8 cellular contexts compared by ENCODE assay signal in genomic region chr2:238290079-238290478, GRCh38. TPM values are rescaled to one million over a fixed set of nuclear protein-coding genes. Genes with fewer than 3 reads are reported as not detected.
DNase-seq lines count a peak whose midpoint lies in the region; ATAC-seq and TF ChIP-seq lines count a peak whose summit lies in the region.

No MANE protein-coding gene starts in this region.

- H3K9ac ChIP-seq in liver (ENCODE audit: low read depth in 1 of 2, low read length in 2 of 2): peak overlapping the region in 1 of 2 donors; percentile 74

- H3K27ac ChIP-seq in liver (ENCODE audit: low read depth in 1 of 2, low read length in 2 of 2) (peak overlapping the region in 1 of 2 donors; percentile 92), testis (peak overlapping the region in 1 of 2 donors; percentile 96)

- peak overlapping the region; percentile 68 for H3K4me3 ChIP-seq in GM12865 (ENCODE audit: low read depth, low read length)
- no peak overlapping the region for H3K4me3 ChIP-seq in liver (ENCODE audit: low read depth in 1 of 3, low read length in 3 of 3)
- H3K4me3 ChIP-seq in testis: no peak overlapping the region

- H3K4me1 ChIP-seq in liver (ENCODE audit: control insufficient read depth in 4 of 4, insufficient read depth in 4 of 4, low read length in 3 of 4) (peaks cover 16 to 46% (median 34%) of the 10 kb centered on the region in 4 donors), testis (peaks cover 35% of the 10 kb centered on the region)

- intact Hi-C loops in testis (cut with DNase I; ENCODE audit: low total_unique reads): no loop called here

- no peak for TF ChIP-seq CTCF in GM12865 (IDR thresholded peaks at IDR 0.05; ENCODE audit: insufficient read depth, low read depth, low read length, missing control alignments)
- TF ChIP-seq CTCF in liver (IDR thresholded peaks at IDR 0.05; ENCODE audit: low read depth, low read length, missing input control): no peak
- TF ChIP-seq CTCF in testis (IDR thresholded peaks at IDR 0.05): no peak

- WGBS in liver: 61% methylated on average over 8 of the region's 8 CpGs
- WGBS in testis, 2 donors: 45 to 53% methylated on average over 8 of the region's 8 CpGs

- no peaks in the 10 kb centered on the region for H3K9me3 ChIP-seq in liver (ENCODE audit: control insufficient read depth in 4 of 4, low read length in 3 of 4)
- H3K9me3 ChIP-seq in testis: no peaks in the 10 kb centered on the region

- no peaks in the 10 kb centered on the region for H3K36me3 ChIP-seq in liver (ENCODE audit: control insufficient read depth in 4 of 4, insufficient read depth in 3 of 4, low read depth in 1 of 4, low read length in 3 of 4)
- no peaks in the 10 kb centered on the region for H3K36me3 ChIP-seq in testis (ENCODE audit: low read depth, missing control alignments)

- no peak for TF ChIP-seq POLR2A in testis (IDR thresholded peaks at IDR 0.05)

- no peak for ATAC-seq in GM21737 (IDR thresholded peaks at IDR 0.05; ENCODE audit: unreplicated experiment)
- no peak for ATAC-seq in HG02981 (IDR thresholded peaks at IDR 0.05; ENCODE audit: unreplicated experiment)

- DNase-seq in GM12865 (ENCODE audit: low read depth): peak; percentile 50
- DNase-seq in NCI-H345 (lab: John Stamatoyannopoulos, UW): peak; percentile 96
- DNase-seq in amniotic epithelial cell (ENCODE audit: low read depth): peak; percentile 46
- peak; percentile 79 for DNase-seq in testis
- DNase-seq in islet precursor cell: no peak

- no peak for TF ChIP-seq RAD21 in liver (IDR thresholded peaks at IDR 0.05)

- H3K27me3 ChIP-seq in liver (ENCODE audit: control insufficient read depth in 4 of 4, insufficient read depth in 4 of 4, low read length in 3 of 4) (no peaks in the 10 kb centered on the region), testis (no peaks in the 10 kb centered on the region)

TF ChIP-seq in liver, 16 proteins besides CTCF, POLR2A, EP300 and RAD21:
- peak; percentile 10 for TF ChIP-seq SP1 (IDR thresholded peaks at IDR 0.05)
- TF ChIP-seq ZBTB33 (IDR thresholded peaks at IDR 0.05): no peak

RNA-seq across cellular contexts. Expression of gene PER2, which starts 1.7 kb away (rescaled TPM):
- total RNA-seq in liver: 10 to 100 TPM in 1 of 2 donors, 1 to 10 TPM in 1; 4.0 to 12.5 TPM
- 1 to 10 TPM; 1.1 to 4.2 TPM for polyA plus RNA-seq in liver
- 10 to 100 TPM; 55.5 to 59.1 TPM for total RNA-seq in testis
- 29.8 TPM for polyA plus RNA-seq in testis (ENCODE audit: insufficient read depth, low read depth, low replicate concordance)

RNA-seq across cellular contexts. Expression of gene TRAF3IP1, which starts 30.2 kb away (rescaled TPM):
- total RNA-seq in liver (1 to 10 TPM; 4.7 to 9.1 TPM), testis (10 to 100 TPM; 22.1 to 38.0 TPM)
- polyA plus RNA-seq in liver (1 to 10 TPM; 4.0 to 4.4 TPM), testis (ENCODE audit: insufficient read depth, low read depth, low replicate concordance) (40.9 TPM)

RNA-seq across cellular contexts. Expression of gene HES6, which starts 50.2 kb away (rescaled TPM):
- total RNA-seq in liver (10 to 100 TPM in 1 of 2 donors, 1 to 10 TPM in 1; 2.8 to 13.2 TPM), testis (10 to 100 TPM; 22.0 to 40.3 TPM)
- polyA plus RNA-seq in liver (1 to 10 TPM; 1.7 to 2.5 TPM), testis (ENCODE audit: insufficient read depth, low read depth, low replicate concordance) (21.3 TPM)

Comparison
In these comparisons a context has a peak if more than half of its experiments do, and no peak if none do; other contexts are left out.
1. RNA of gene PER2, which starts 1.7 kb away (total RNA-seq): 55.5 to 59.1 TPM in testis; 4.0 to 12.5 TPM in liver; every median in the first group is over 4 times any median in the second.